1 cellular context compared by ENCODE assay signal in the genomic region with DNA sequence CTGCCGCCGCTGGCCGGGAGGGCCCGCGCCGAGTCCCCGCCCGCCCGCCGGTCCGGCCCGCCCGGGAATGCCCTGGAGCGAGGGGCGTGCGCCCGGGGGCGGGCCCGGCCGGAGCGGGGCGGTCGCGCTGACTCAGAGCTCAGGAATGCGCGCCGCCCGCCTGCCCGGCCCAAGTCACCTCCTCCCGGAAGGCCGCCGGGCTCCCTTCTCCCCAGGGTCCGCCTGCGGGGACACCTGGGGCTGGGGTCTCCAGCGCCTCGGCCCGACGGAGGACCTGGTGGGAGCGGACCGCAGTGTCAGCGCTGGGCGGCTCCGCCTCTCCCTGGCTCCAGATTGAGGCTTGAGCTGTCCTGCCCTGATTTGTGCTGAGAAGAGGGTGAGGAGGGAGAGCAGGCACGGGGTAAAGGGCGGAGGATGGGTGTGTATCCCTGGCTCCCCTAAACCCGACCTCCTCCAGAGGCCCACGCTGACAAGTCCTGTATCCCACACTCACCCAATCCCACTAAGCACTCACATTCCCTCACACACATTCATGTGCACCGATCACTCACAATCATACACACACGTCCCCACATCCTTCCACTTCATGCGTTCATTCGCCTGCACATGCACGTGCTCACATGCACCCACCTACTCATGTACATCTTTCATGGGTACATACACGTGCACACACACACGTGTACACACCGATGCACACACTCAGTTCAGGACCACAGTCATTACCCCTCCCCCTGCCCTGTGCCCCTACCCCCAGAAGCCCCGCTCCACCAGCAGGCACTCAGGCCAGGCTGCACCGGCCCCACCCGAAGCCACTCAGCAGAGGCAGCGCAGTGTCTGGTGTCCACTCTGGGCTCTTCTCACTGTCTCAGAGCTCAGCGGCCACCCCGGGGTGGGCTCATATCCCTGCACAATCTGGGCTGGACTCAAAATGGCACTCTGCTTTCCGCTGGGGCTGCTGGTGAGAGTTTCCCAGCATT.
TF ChIP-seq lines count a peak whose summit lies in the region.

A gene with protein sequence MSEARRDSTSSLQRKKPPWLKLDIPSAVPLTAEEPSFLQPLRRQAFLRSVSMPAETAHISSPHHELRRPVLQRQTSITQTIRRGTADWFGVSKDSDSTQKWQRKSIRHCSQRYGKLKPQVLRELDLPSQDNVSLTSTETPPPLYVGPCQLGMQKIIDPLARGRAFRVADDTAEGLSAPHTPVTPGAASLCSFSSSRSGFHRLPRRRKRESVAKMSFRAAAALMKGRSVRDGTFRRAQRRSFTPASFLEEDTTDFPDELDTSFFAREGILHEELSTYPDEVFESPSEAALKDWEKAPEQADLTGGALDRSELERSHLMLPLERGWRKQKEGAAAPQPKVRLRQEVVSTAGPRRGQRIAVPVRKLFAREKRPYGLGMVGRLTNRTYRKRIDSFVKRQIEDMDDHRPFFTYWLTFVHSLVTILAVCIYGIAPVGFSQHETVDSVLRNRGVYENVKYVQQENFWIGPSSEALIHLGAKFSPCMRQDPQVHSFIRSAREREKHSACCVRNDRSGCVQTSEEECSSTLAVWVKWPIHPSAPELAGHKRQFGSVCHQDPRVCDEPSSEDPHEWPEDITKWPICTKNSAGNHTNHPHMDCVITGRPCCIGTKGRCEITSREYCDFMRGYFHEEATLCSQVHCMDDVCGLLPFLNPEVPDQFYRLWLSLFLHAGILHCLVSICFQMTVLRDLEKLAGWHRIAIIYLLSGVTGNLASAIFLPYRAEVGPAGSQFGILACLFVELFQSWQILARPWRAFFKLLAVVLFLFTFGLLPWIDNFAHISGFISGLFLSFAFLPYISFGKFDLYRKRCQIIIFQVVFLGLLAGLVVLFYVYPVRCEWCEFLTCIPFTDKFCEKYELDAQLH (minus strand): TSS at position 71 of the 977 bp plus-strand sequence. CDS start 7,616 bp downstream, outside the sequence.

TF ChIP-seq in HEK293, 187 proteins besides CTCF, POLR2A, EP300 and RAD21 (continues in another document):
- TF ChIP-seq, protein P1, sequence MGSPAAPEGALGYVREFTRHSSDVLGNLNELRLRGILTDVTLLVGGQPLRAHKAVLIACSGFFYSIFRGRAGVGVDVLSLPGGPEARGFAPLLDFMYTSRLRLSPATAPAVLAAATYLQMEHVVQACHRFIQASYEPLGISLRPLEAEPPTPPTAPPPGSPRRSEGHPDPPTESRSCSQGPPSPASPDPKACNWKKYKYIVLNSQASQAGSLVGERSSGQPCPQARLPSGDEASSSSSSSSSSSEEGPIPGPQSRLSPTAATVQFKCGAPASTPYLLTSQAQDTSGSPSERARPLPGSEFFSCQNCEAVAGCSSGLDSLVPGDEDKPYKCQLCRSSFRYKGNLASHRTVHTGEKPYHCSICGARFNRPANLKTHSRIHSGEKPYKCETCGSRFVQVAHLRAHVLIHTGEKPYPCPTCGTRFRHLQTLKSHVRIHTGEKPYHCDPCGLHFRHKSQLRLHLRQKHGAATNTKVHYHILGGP (tag by site-specific recombination; IDR thresholded peaks at IDR 0.05) = no peak
- TF ChIP-seq, protein P2, sequence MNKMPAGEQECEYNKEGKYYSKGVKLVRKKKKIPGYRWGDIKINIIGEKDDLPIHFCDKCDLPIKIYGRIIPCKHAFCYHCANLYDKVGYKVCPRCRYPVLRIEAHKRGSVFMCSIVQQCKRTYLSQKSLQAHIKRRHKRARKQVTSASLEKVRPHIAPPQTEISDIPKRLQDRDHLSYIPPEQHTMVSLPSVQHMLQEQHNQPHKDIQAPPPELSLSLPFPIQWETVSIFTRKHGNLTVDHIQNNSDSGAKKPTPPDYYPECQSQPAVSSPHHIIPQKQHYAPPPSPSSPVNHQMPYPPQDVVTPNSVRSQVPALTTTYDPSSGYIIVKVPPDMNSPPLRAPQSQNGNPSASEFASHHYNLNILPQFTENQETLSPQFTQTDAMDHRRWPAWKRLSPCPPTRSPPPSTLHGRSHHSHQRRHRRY (tag by site-specific recombination; IDR thresholded peaks at IDR 0.05) = no peak
- TF ChIP-seq KLF9 (tag by site-specific recombination; IDR thresholded peaks at IDR 0.05; ENCODE audit: low read depth) = peak; percentile 69
- TF ChIP-seq, protein P3, sequence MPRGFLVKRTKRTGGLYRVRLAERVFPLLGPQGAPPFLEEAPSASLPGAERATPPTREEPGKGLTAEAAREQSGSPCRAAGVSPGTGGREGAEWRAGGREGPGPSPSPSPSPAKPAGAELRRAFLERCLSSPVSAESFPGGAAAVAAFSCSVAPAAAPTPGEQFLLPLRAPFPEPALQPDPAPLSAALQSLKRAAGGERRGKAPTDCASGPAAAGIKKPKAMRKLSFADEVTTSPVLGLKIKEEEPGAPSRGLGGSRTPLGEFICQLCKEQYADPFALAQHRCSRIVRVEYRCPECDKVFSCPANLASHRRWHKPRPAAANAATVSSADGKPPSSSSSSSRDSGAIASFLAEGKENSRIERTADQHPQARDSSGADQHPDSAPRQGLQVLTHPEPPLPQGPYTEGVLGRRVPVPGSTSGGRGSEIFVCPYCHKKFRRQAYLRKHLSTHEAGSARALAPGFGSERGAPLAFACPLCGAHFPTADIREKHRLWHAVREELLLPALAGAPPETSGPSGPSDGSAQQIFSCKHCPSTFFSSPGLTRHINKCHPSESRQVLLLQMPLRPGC (tag by site-specific recombination; IDR thresholded peaks at IDR 0.05) = no peak; the same call in 1 of the 2 replicates
- peak; percentile 44; the same call in 1 of the 2 replicates for TF ChIP-seq EGR2 (tag by site-specific recombination; IDR thresholded peaks at IDR 0.05; ENCODE audit: low read depth)
- TF ChIP-seq, protein P4, sequence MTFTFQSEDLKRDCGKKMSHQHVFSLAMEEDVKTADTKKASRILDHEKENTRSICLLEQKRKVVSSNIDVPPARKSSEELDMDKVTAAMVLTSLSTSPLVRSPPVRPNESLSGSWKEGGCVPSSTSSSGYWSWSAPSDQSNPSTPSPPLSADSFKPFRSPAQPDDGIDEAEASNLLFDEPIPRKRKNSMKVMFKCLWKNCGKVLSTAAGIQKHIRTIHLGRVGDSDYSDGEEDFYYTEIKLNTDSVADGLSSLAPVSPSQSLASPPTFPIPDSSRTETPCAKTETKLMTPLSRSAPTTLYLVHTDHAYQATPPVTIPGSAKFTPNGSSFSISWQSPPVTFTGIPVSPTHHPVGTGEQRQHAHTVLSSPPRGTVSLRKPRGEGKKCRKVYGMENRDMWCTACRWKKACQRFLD (tag by site-specific recombination; IDR thresholded peaks at IDR 0.05) = no peak
- TF ChIP-seq MZF1 (tag by site-specific recombination; IDR thresholded peaks at IDR 0.05; ENCODE audit: borderline replicate concordance) = no peak
- no peak for TF ChIP-seq YY2 (tag by site-specific recombination; IDR thresholded peaks at IDR 0.05)
- TF ChIP-seq ZNF350 (tag by site-specific recombination; IDR thresholded peaks at IDR 0.05) = no peak
- TF ChIP-seq, protein P5, sequence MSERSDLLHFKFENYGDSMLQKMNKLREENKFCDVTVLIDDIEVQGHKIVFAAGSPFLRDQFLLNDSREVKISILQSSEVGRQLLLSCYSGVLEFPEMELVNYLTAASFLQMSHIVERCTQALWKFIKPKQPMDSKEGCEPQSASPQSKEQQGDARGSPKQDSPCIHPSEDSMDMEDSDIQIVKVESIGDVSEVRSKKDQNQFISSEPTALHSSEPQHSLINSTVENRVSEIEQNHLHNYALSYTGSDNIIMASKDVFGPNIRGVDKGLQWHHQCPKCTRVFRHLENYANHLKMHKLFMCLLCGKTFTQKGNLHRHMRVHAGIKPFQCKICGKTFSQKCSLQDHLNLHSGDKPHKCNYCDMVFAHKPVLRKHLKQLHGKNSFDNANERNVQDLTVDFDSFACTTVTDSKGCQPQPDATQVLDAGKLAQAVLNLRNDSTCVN (tag by site-specific recombination; optimal IDR thresholded peaks at IDR 0.05) = peak; percentile 70
- no peak for TF ChIP-seq MYNN (tag by site-specific recombination; IDR thresholded peaks at IDR 0.05; ENCODE audit: borderline replicate concordance)
- no peak for TF ChIP-seq ZNF792 (tag by site-specific recombination; IDR thresholded peaks at IDR 0.05)
- TF ChIP-seq ZNF426 (tag by site-specific recombination; IDR thresholded peaks at IDR 0.05) = no peak
- no peak for TF ChIP-seq TCF7L2 (IDR thresholded peaks at IDR 0.05; ENCODE audit: borderline replicate concordance, low read depth, low read length)
- TF ChIP-seq ZNF274 (IDR thresholded peaks at IDR 0.05; ENCODE audit: low read length) = no peak
- TF ChIP-seq ZNF274 (tag by site-specific recombination; IDR thresholded peaks at IDR 0.05; ENCODE audit: borderline replicate concordance) = no peak
- TF ChIP-seq ZNF394 (tag by site-specific recombination; IDR thresholded peaks at IDR 0.05; ENCODE audit: borderline replicate concordance) = no peak
- TF ChIP-seq, protein P6, sequence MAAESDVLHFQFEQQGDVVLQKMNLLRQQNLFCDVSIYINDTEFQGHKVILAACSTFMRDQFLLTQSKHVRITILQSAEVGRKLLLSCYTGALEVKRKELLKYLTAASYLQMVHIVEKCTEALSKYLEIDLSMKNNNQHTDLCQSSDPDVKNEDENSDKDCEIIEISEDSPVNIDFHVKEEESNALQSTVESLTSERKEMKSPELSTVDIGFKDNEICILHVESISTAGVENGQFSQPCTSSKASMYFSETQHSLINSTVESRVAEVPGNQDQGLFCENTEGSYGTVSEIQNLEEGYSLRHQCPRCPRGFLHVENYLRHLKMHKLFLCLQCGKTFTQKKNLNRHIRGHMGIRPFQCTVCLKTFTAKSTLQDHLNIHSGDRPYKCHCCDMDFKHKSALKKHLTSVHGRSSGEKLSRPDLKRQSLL (tag by site-specific recombination; IDR thresholded peaks at IDR 0.05) = peak; percentile 74; the same call in 1 of the 2 replicates
- no peak for TF ChIP-seq ZNF776 (tag by site-specific recombination; IDR thresholded peaks at IDR 0.05; ENCODE audit: borderline replicate concordance)
- TF ChIP-seq ZNF157 (tag by site-specific recombination; IDR thresholded peaks at IDR 0.05) = no peak
- TF ChIP-seq ZNF677 (tag by site-specific recombination; IDR thresholded peaks at IDR 0.05) = peak; percentile 39; the same call in 1 of the 2 replicates
- peak; percentile 57; the same call in 1 of the 2 replicates for TF ChIP-seq KLF16 (tag by site-specific recombination; IDR thresholded peaks at IDR 0.05)
- no peak for TF ChIP-seq ZNF354C (tag by site-specific recombination; IDR thresholded peaks at IDR 0.05; ENCODE audit: borderline replicate concordance, low read depth)
- TF ChIP-seq OVOL3 (tag by site-specific recombination; IDR thresholded peaks at IDR 0.05) = no peak
- TF ChIP-seq ZFHX2 (tag by site-specific recombination; conservative IDR thresholded peaks at IDR 0.05) = peak; percentile 63; the same call in 1 of the 2 replicates
- TF ChIP-seq ZNF48 (tag by site-specific recombination; IDR thresholded peaks at IDR 0.05) = no peak
- TF ChIP-seq, protein P7, sequence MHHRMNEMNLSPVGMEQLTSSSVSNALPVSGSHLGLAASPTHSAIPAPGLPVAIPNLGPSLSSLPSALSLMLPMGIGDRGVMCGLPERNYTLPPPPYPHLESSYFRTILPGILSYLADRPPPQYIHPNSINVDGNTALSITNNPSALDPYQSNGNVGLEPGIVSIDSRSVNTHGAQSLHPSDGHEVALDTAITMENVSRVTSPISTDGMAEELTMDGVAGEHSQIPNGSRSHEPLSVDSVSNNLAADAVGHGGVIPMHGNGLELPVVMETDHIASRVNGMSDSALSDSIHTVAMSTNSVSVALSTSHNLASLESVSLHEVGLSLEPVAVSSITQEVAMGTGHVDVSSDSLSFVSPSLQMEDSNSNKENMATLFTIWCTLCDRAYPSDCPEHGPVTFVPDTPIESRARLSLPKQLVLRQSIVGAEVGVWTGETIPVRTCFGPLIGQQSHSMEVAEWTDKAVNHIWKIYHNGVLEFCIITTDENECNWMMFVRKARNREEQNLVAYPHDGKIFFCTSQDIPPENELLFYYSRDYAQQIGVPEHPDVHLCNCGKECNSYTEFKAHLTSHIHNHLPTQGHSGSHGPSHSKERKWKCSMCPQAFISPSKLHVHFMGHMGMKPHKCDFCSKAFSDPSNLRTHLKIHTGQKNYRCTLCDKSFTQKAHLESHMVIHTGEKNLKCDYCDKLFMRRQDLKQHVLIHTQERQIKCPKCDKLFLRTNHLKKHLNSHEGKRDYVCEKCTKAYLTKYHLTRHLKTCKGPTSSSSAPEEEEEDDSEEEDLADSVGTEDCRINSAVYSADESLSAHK (tag by site-specific recombination; IDR thresholded peaks at IDR 0.05) = peak; percentile 50
- TF ChIP-seq HOXC10 (CRISPR knock-in tag; IDR thresholded peaks at IDR 0.05) = no peak
- 0 out of 2 replicates have a peak, but pooled peaks have one; percentile 43 for TF ChIP-seq ZNF10 (tag by site-specific recombination; IDR thresholded peaks at IDR 0.05)
- no peak for TF ChIP-seq REPIN1 (tag by site-specific recombination; IDR thresholded peaks at IDR 0.05; ENCODE audit: low read depth)
- TF ChIP-seq ZNF626 (tag by site-specific recombination; IDR thresholded peaks at IDR 0.05) = no peak
- no peak for TF ChIP-seq ZNF521 (tag by site-specific recombination; IDR thresholded peaks at IDR 0.05)
- TF ChIP-seq ZNF169 (tag by site-specific recombination; IDR thresholded peaks at IDR 0.05) = 0 out of 2 replicates have a peak, but pooled peaks have one; percentile 48
- TF ChIP-seq, protein P8, sequence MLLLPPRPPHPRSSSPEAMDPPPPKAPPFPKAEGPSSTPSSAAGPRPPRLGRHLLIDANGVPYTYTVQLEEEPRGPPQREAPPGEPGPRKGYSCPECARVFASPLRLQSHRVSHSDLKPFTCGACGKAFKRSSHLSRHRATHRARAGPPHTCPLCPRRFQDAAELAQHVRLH (tag by site-specific recombination; IDR thresholded peaks at IDR 0.05) = no peak; the same call in 1 of the 2 replicates
- TF ChIP-seq ZNF37A (tag by site-specific recombination; IDR thresholded peaks at IDR 0.05) = no peak
- TF ChIP-seq ZBTB20 (tag by site-specific recombination; IDR thresholded peaks at IDR 0.05) = peak; percentile 49; the same call in 1 of the 2 replicates
- TF ChIP-seq, protein P9, sequence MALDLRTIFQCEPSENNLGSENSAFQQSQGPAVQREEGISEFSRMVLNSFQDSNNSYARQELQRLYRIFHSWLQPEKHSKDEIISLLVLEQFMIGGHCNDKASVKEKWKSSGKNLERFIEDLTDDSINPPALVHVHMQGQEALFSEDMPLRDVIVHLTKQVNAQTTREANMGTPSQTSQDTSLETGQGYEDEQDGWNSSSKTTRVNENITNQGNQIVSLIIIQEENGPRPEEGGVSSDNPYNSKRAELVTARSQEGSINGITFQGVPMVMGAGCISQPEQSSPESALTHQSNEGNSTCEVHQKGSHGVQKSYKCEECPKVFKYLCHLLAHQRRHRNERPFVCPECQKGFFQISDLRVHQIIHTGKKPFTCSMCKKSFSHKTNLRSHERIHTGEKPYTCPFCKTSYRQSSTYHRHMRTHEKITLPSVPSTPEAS (tag by site-specific recombination; IDR thresholded peaks at IDR 0.05) = 0 out of 2 replicates have a peak, but pooled peaks have one; percentile 33
- TF ChIP-seq ZNF610 (tag by site-specific recombination; IDR thresholded peaks at IDR 0.05; ENCODE audit: borderline replicate concordance) = 0 out of 2 replicates have a peak, but pooled peaks have one; percentile 31
- TF ChIP-seq ZIC2 (tag by site-specific recombination; IDR thresholded peaks at IDR 0.05) = peak; percentile 41; the same call in 1 of the 2 replicates
- peak; percentile 80 for TF ChIP-seq ZEB2 (tag by site-specific recombination; IDR thresholded peaks at IDR 0.05)
- no peak for TF ChIP-seq ZNF248 (tag by site-specific recombination; IDR thresholded peaks at IDR 0.05)
- peak; percentile 92 for TF ChIP-seq ZNF600 (tag by site-specific recombination; IDR thresholded peaks at IDR 0.05)
- no peak for TF ChIP-seq ZNF211 (tag by site-specific recombination; IDR thresholded peaks at IDR 0.05; ENCODE audit: low read depth)
- no peak for TF ChIP-seq YY1 (tag by site-specific recombination; IDR thresholded peaks at IDR 0.05)
- no peak for TF ChIP-seq ZNF16 (tag by site-specific recombination; IDR thresholded peaks at IDR 0.05; ENCODE audit: low read depth)
- no peak for TF ChIP-seq ZNF621 (tag by site-specific recombination; IDR thresholded peaks at IDR 0.05)
- TF ChIP-seq ZNF501 (tag by site-specific recombination; IDR thresholded peaks at IDR 0.05) = 0 out of 2 replicates have a peak, but pooled peaks have one; percentile 34
- TF ChIP-seq SP3 (tag by site-specific recombination; IDR thresholded peaks at IDR 0.05) = peak; percentile 76
